ENCODE assay signal across 10 cellular contexts in the genomic region with DNA sequence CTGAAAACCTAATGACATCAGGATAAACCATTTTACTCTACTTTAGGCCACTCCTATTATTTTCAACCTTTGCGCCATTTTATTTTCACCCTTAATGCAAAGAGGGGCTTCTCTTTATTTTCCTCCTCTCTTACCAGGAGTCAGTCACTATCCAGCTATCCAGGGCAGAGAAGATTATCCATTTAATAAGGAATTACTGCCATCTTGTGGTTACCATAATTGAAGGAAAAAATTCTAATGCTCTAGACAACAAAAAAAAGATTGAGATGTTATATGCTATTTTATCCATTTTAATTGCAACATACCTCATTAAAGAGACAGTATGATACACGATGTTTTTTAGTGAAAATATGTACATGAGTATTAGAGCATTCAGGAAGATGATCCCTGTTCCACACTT.
DNase-seq lines count a peak whose midpoint lies in the region; ATAC-seq, FAIRE-seq and TF ChIP-seq lines count a peak whose summit lies in the region.
"Had no signal": no experiment of that assay in that cellular context is flagged by ENCODE, and none has a peak within 500 bp of the region (broad histone marks: within the 10 kb centered on the region; RNA-seq: fewer than 3 reads in every experiment).

No MANE protein-coding gene starts in this region.

- H4K20me1 ChIP-seq in H1 (replicated peaks in 1 of 2; ENCODE audit: control insufficient read depth in 1 of 2, insufficient read depth in 2 of 2, low read length in 2 of 2), result no peaks in the 10 kb centered on the region

- POLR2A ChIA-PET in H1 (lab: Charles Lee; ENCODE audit: partially characterized antibody), result no interaction called here

- no peaks in the 10 kb centered on the region for H3K79me2 ChIP-seq in H1 (ENCODE audit: control insufficient read depth in 1 of 2, insufficient read depth in 2 of 2, low read length in 2 of 2)
- H3K79me2 ChIP-seq: parathyroid adenoma had no signal

- H3K14ac ChIP-seq in H1 (ENCODE audit: insufficient read length), result no peak overlapping the region

- H2BK15ac ChIP-seq in H1 (ENCODE audit: low read length), result no peak overlapping the region

- DNase-seq in NCI-H2081 (lab: John Stamatoyannopoulos, UW), result peak; percentile 15 to 33
- no peak for DNase-seq in NCI-H2081 treated with DMSO at 0.1 percent for 48 hours (lab: John Stamatoyannopoulos, UW)
- peak; percentile 49 for DNase-seq in NCI-H526 treated with DMSO at 0.1 percent for 48 hours (lab: John Stamatoyannopoulos, UW)
- no peak for DNase-seq in H1 (ENCODE audit: low read depth in 1 of 2, low spot score in 2 of 2)
- peak; percentile 28 for DNase-seq in renal cortical epithelial cell (ENCODE audit: low read depth)
- no peak for DNase-seq in GOT3 (lab: John Stamatoyannopoulos, UW)

- WGBS in H1 (ENCODE audit: extremely low coverage in 1 of 2, insufficient coverage in 1 of 2, insufficient read length in 1 of 2, insufficient replicate concordance in 2 of 2, low coverage in 1 of 2, low lambda C conversion rate in 2 of 2, missing lambda C conversion rate in 1 of 2), 2 experiments, result 62% methylated on average over 2 of the region's 2 CpGs; no CpG with 5 or more reads in 1 of the 2 experiments

- H4K91ac ChIP-seq in H1 (replicated peaks; ENCODE audit: insufficient read length, low read length), result no peak overlapping the region

- H2AK5ac ChIP-seq in H1 (ENCODE audit: low read depth, low read length), result no peak overlapping the region

- no peaks in the 10 kb centered on the region for H3K36me3 Mint-ChIP-seq in stimulated activated memory B cell treated with anti-CD40 and anti-IgM and Interleukin-4, amounts not matched to agents 10 μg/mL and 1 μg/mL and 100 μg/mL, for 72 hours

- H3K4me3 ChIP-seq in H1 (ENCODE audit: extremely low read depth in 1 of 4, insufficient read depth in 2 of 4, low read depth in 3 of 4, low read length in 4 of 4), result no peak overlapping the region

- no peak for TF ChIP-seq POLR2A in H1 (IDR thresholded peaks at IDR 0.05; ENCODE audit: control extremely low read depth in 1 of 2, low read depth in 2 of 2, low read length in 2 of 2)

- no peak overlapping the region for H3K18ac ChIP-seq in H1 (ENCODE audit: extremely low read depth, low read length)

- no peak overlapping the region for H2BK5ac ChIP-seq in H1 (ENCODE audit: low read depth, low read length)

- H4K8ac ChIP-seq in H1 (ENCODE audit: extremely low read depth, insufficient read depth, low read length), result no peak overlapping the region

- no peak overlapping the region for H3K9ac ChIP-seq in H1 (replicated peaks in 1 of 4; ENCODE audit: extremely low read depth in 1 of 4, low read depth in 3 of 4, low read length in 3 of 4)
- H3K9ac ChIP-seq: parathyroid adenoma had no signal

- H3K56ac ChIP-seq in H1 (replicated peaks; ENCODE audit: insufficient read length, low read depth, low read length), result no peak overlapping the region

- no peaks in the 10 kb centered on the region for H3K79me1 ChIP-seq in H1 (ENCODE audit: low read depth, low read length)

- H3K36me3 ChIP-seq in H1 (ENCODE audit: control insufficient read depth in 2 of 4, insufficient read depth in 4 of 4, low read length in 3 of 4), result no peaks in the 10 kb centered on the region

- no peak overlapping the region for H2BK12ac ChIP-seq in H1 (ENCODE audit: low read depth, low read length)

- TF ChIP-seq EP300 in H1 (IDR thresholded peaks at IDR 0.05; ENCODE audit: borderline replicate concordance in 1 of 2, low read depth in 2 of 2, low read length in 2 of 2), result no peak

- FAIRE-seq in H1 (lab: Jason Lieb, UNC), result no peak

- no peaks in the 10 kb centered on the region for H3K27me3 Mint-ChIP-seq in stimulated activated memory B cell treated with anti-CD40 and anti-IgM and Interleukin-4, amounts not matched to agents 10 μg/mL and 1 μg/mL and 100 μg/mL, for 72 hours

- no peak overlapping the region for H3K27ac ChIP-seq in H1 (ENCODE audit: low read depth, low read length)
- H3K27ac ChIP-seq: parathyroid adenoma had no signal

- H3K9me3 Mint-ChIP-seq in stimulated activated memory B cell treated with anti-CD40 and anti-IgM and Interleukin-4, amounts not matched to agents 10 μg/mL and 1 μg/mL and 100 μg/mL, for 72 hours, result no peaks in the 10 kb centered on the region
- H3K9me3 Mint-ChIP-seq: activated T-helper 1 cell treated with anti-CD3 and anti-CD28 coated beads, Interleukin-12 subunit alpha, Interleukin-12 subunit beta, Interleukin-2, Interleukin-4 antibody, amounts not matched to agents 30 ng/mL and 10 ng/mL and 1 ng/mL, durations not matched to agents 14 hours and 24 hours and 36 hours had no signal

- H2BK20ac ChIP-seq in H1 (ENCODE audit: low read length), result no peak overlapping the region

- no peaks in the 10 kb centered on the region for H3K4me1 ChIP-seq in H1 (replicated peaks in 1 of 4; ENCODE audit: control insufficient read depth in 3 of 4, insufficient read depth in 4 of 4, low read length in 3 of 4)
- H3K4me1 ChIP-seq: parathyroid adenoma had no signal

- no peaks in the 10 kb centered on the region for H3K9me3 ChIP-seq in H1 (ENCODE audit: insufficient read depth in 2 of 2, low read depth in 1 of 2, low read length in 1 of 2)

- no peak overlapping the region for H3K4me2 ChIP-seq in H1 (ENCODE audit: insufficient read depth in 1 of 2, low read depth in 2 of 2, low read length in 2 of 2)

- H3K4ac ChIP-seq in H1 (replicated peaks; ENCODE audit: insufficient read length, low read depth, low read length), result no peak overlapping the region

- no peak overlapping the region for H3K4me3 Mint-ChIP-seq in stimulated activated memory B cell treated with anti-CD40 and anti-IgM and Interleukin-4, amounts not matched to agents 10 μg/mL and 1 μg/mL and 100 μg/mL, for 72 hours
- H3K4me3 Mint-ChIP-seq: activated T-helper 1 cell treated with anti-CD3 and anti-CD28 coated beads, Interleukin-12 subunit alpha, Interleukin-12 subunit beta, Interleukin-2, Interleukin-4 antibody, amounts not matched to agents 30 ng/mL and 10 ng/mL and 1 ng/mL, durations not matched to agents 14 hours and 24 hours and 36 hours had no signal

- H3K27me3 ChIP-seq in H1 (replicated peaks in 1 of 4; ENCODE audit: control insufficient read depth in 3 of 4, extremely low read depth in 1 of 4, insufficient read depth in 3 of 4, low read length in 3 of 4), result no peaks in the 10 kb centered on the region

- no peak overlapping the region for H2BK120ac ChIP-seq in H1 (replicated peaks; ENCODE audit: low read depth, low read length)

- H3K23ac ChIP-seq in H1 (ENCODE audit: insufficient read length), result no peak overlapping the region

- no peak overlapping the region for H3K27ac Mint-ChIP-seq in stimulated activated memory B cell treated with anti-CD40 and anti-IgM and Interleukin-4, amounts not matched to agents 10 μg/mL and 1 μg/mL and 100 μg/mL, for 72 hours
- H3K27ac Mint-ChIP-seq: activated T-helper 1 cell treated with anti-CD3 and anti-CD28 coated beads, Interleukin-12 subunit alpha, Interleukin-12 subunit beta, Interleukin-2, Interleukin-4 antibody, amounts not matched to agents 30 ng/mL and 10 ng/mL and 1 ng/mL, durations not matched to agents 14 hours and 24 hours and 36 hours had no signal

- TF ChIP-seq RAD21 in H1 (IDR thresholded peaks at IDR 0.05 in 1 of 2, conservative IDR thresholded peaks at IDR 0.05 in 1 of 2; ENCODE audit: low read depth in 2 of 2, low read length in 2 of 2), result peak; percentile 55 to 63

- peak in 2 of 3 experiments; percentile 23 to 33; a peak in 2 of 4 replicates for TF ChIP-seq CTCF in H1 (IDR thresholded peaks at IDR 0.05; ENCODE audit: control extremely low read depth in 1 of 3, insufficient read depth in 1 of 3, low read depth in 1 of 3, low read length in 3 of 3)

- no peak overlapping the region for H4K5ac ChIP-seq in H1 (ENCODE audit: insufficient read length, low read depth, low read length)

- H2AFZ ChIP-seq in H1 (ENCODE audit: low read length), result no peak overlapping the region
- H2AFZ ChIP-seq: parathyroid adenoma had no signal

- ATAC-seq in stimulated activated memory B cell treated with anti-CD40 and anti-IgM and Interleukin-4, amounts not matched to agents 10 μg/mL and 1 μg/mL and 100 μg/mL, for 72 hours, result no peak
- no peak for ATAC-seq in HG02798 (IDR thresholded peaks at IDR 0.05; ENCODE audit: poor library complexity, unreplicated experiment)

- no peaks in the 10 kb centered on the region for H3K4me1 Mint-ChIP-seq in stimulated activated memory B cell treated with anti-CD40 and anti-IgM and Interleukin-4, amounts not matched to agents 10 μg/mL and 1 μg/mL and 100 μg/mL, for 72 hours

- CTCF ChIA-PET in H1 (lab: Charles Lee; ENCODE audit: partially characterized antibody), result interaction anchor here (0.7 to 3.1 kb wide), 4 partner anchors 217 to 625 kb away, joined by 3 to 19 read pairs (median 5); no protein-coding TSS in a partner anchor

- no peaks in the 10 kb centered on the region for H3K23me2 ChIP-seq in H1 (ENCODE audit: low read depth, low read length)

TF ChIP-seq in H1, 55 proteins besides CTCF, POLR2A, EP300 and RAD21:
- TF ChIP-seq KDM4A (IDR thresholded peaks at IDR 0.05; ENCODE audit: low read depth, low read length, severe bottlenecking), result no peak

Comparison
In these comparisons a context has a peak if more than half of its experiments do, and no peak if none do; other contexts are left out.
1. DNase-seq: peak in NCI-H2081 (2 of 2), NCI-H526 treated with DMSO at 0.1 percent for 48 hours (single experiment) and renal cortical epithelial cell (single experiment); none in NCI-H2081 treated with DMSO at 0.1 percent for 48 hours (single experiment), H1 (0 of 2) and GOT3 (single experiment).